8 cellular contexts compared by ENCODE assay signal in the genomic region with DNA sequence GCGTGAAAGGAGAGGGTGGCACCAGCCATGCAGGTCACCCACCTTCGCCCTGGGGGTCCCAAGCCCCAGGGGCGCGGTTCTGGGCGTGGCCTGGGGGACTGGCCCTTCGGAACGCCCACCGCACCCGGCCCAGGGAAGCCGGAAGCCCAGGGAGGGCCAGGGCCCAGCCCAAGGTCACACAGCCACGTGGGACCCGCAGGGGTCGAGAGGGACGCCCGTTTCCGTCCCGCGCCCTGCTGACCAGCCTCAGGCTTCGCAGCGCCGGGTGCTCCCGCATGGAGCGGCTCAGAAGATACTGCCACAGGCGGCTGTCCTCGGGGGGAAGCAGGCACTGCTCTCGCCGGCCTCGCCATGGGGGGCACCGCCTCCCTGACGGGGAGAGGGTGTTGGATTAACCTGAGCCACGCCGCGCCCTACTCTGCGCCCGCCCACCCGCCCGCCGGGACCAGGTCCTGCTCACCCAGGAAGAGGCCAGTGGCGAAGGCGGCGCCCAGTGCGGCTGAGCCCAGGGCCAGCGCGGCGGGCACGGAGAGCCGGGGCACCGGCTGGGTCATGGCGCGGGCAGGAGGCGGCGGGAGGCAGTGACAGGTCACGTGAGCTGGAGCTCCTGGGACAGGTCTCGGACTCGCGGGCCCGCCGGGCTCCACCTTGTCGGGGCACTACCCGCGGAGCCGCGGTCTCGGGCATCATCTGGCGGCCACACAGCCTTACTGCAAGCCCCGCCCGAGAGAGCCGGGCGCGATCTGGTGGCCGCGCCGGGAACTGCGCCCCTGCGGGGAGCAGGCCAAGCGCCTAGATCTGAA. TPM values are rescaled to one million over a fixed set of nuclear protein-coding genes. Genes with fewer than 3 reads are reported as not detected.
DNase-seq lines count a peak whose midpoint lies in the region; FAIRE-seq and TF ChIP-seq lines count a peak whose summit lies in the region.

A gene (minus strand): TSS at position 583 of the 803 bp plus-strand sequence. CDS start 29 bp downstream, at position 554.

- FAIRE-seq in frontal cortex (lab: Jason Lieb, UNC): no peak

- DNase-seq in GM04504 (ENCODE audit: low read depth) (peak; percentile 71), HCEC 1CT (peak; percentile 83), MM.1S (peak; percentile 96), SK-MEL-5 (ENCODE audit: low read depth, low spot score) (peak; percentile 76), frontal cortex (ENCODE audit: low spot score in 2 of 2) (peak; percentile 94 to 97)
- peak; percentile 94 for DNase-seq in activated naive CD4-positive, alpha-beta T cell treated with Interleukin-2 at 50 U/mL for 16 hours

- H3K9me3 ChIP-seq in MM.1S (replicated peaks; ENCODE audit: insufficient read depth, low read length): no peaks in the 10 kb centered on the region
- no peaks in the 10 kb centered on the region for H3K9me3 ChIP-seq in neutrophil

- no peaks in the 10 kb centered on the region for H4K20me1 ChIP-seq in MM.1S (ENCODE audit: insufficient read depth, low read length)

- H3K79me2 ChIP-seq in MM.1S (ENCODE audit: low read length): peaks cover 39% of the 10 kb centered on the region

- H3K4me3 ChIP-seq in MM.1S (ENCODE audit: low read length) (peak within 1 kb of the TSS; percentile 99), neutrophil (ENCODE audit: low read depth in 1 of 2, low read length in 1 of 2) (peak within 1 kb of the TSS; percentile 86 to 99)

- no peaks in the 10 kb centered on the region for H3K9me2 ChIP-seq in MM.1S (replicated peaks; ENCODE audit: insufficient read depth, low read length)

- H3K4me2 ChIP-seq in MM.1S (ENCODE audit: low read depth, low read length): peak within 1 kb of the TSS; percentile 98

- in situ Hi-C loops in SK-MEL-5 (cut with HindIII; ENCODE audit: low pct_unique_long_range_greater_than_20kb, low sequenced_read_pairs): no loop called here

- TF ChIP-seq CTCF in MM.1S (IDR thresholded peaks at IDR 0.05; ENCODE audit: low read length): peak; percentile 100
- peak; percentile 100 for TF ChIP-seq CTCF in neutrophil (IDR thresholded peaks at IDR 0.05)
- no peak for TF ChIP-seq CTCF in subcutaneous adipose tissue (IDR thresholded peaks at IDR 0.05; ENCODE audit: low read depth)

- H3K9ac ChIP-seq in MM.1S (ENCODE audit: low read length): peak within 1 kb of the TSS; percentile 92

- H3K4me1 ChIP-seq in MM.1S (ENCODE audit: low read length) (peaks cover 14% of the 10 kb centered on the region), neutrophil (ENCODE audit: control insufficient read depth in 1 of 2, insufficient read depth in 1 of 2, low read depth in 1 of 2, low read length in 1 of 2) (peaks cover 22 to 27% of the 10 kb centered on the region in 2 experiments)

- H3F3A ChIP-seq in MM.1S (ENCODE audit: insufficient read depth, low read length): peaks cover 24% of the 10 kb centered on the region

- H3K27me3 ChIP-seq in MM.1S (replicated peaks; ENCODE audit: insufficient read depth, low read length) (no peaks in the 10 kb centered on the region), neutrophil (no peaks in the 10 kb centered on the region)

- H3K27ac ChIP-seq in MM.1S (ENCODE audit: low read length) (peak within 1 kb of the TSS; percentile 86), neutrophil (peak within 1 kb of the TSS; percentile 89)

- H2AFZ ChIP-seq in MM.1S (ENCODE audit: low read length): peak within 1 kb of the TSS; percentile 89

- peaks cover 6% of the 10 kb centered on the region for H3K36me3 ChIP-seq in MM.1S (replicated peaks; ENCODE audit: insufficient read depth, low read length)
- H3K36me3 ChIP-seq in neutrophil: peaks cover 15% of the 10 kb centered on the region

RNA-seq across cellular contexts. Expression of the gene that starts here (rescaled TPM):
- total RNA-seq in SK-MEL-5 (2014; rRNA removed; shearing (Covaris generic)): 15.5 and 20.1 TPM in 2 replicates
- polyA plus RNA-seq in SK-MEL-5 (2015; cell fraction: cytosol; rRNA removed): 21.9 and 32.1 TPM in 2 replicates
- 105 and 117 TPM in 2 replicates for polyA plus RNA-seq in SK-MEL-5 (2015; cell fraction: nucleus; rRNA removed)
- total RNA-seq in frontal cortex: 20.0 TPM
- 10 to 100 TPM in 3 of 4 donors, 1 to 10 TPM in 1; 6.7 to 29.0 (median 21.7) TPM for total RNA-seq in subcutaneous adipose tissue

Comparison
In these comparisons a context has a peak if more than half of its experiments do, and no peak if none do; other contexts are left out.
1. Peak in every context shown above with its lines: DNase-seq, H3K4me3 ChIP-seq and H3K27ac ChIP-seq.